8 cellular contexts compared by ENCODE assay signal in the genomic region with DNA sequence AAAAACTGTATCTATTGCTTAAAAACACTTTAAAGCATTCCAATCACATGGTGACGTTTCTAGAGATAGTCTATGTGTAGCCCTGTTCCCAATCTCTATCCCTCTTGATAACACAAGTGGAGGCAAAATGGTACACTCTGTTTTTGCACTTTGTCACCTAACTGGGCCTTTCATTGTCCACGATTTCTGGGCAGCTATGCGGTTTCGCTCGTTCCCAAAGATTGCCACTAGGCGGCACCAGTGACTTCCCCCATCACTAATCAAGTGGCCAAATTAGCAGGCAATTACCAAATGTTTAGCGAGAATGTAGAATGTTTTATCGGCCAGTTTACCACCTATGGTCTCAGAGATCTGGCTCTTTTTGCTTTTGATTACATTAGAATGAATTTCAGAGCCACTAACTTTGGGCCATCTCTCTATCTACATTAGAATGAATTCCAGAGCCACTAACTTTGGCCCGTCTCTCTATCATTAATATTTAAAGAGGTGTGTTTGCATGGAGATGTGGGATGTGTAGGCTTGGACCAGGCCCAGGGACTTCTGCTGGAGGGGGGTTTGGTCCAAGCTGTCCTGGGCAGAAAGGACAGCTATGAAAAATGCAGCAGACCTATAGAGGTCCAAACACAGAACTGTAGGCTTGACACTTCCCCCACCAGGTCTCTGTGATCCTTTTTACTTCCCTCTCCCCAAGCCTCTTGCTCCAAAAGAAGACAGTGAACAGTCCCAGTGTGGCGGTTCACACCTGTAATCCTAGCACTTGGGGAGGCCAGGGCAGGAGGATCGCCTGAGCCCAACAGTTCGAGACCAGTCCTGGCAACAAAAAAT.
A peak's percentile ranks its signal among the peaks of the same experiment; 100 is the strongest.
DNase-seq lines count a peak whose midpoint lies in the region; ATAC-seq and TF ChIP-seq lines count a peak whose summit lies in the region.

No MANE protein-coding gene starts in this region.

- no peaks in the 10 kb centered on the region for H3K27me3 Mint-ChIP-seq in CD4-positive, alpha-beta T cell
- H3K27me3 Mint-ChIP-seq in immature natural killer cell (ENCODE audit: low read depth in 3 of 3): peaks cover 0 to 7% (median 0%) of the 10 kb centered on the region in 3 donors

- H3K27ac Mint-ChIP-seq in CD4-positive, alpha-beta T cell: no peak overlapping the region
- peak overlapping the region in 1 of 6 donors; percentile 8 for H3K27ac Mint-ChIP-seq in immature natural killer cell

- H3K9me3 Mint-ChIP-seq in CD4-positive, alpha-beta T cell: no peaks in the 10 kb centered on the region
- no peaks in the 10 kb centered on the region for H3K9me3 Mint-ChIP-seq in immature natural killer cell

- no peaks in the 10 kb centered on the region for H3K36me3 Mint-ChIP-seq in CD4-positive, alpha-beta T cell (ENCODE audit: low read depth)
- no peaks in the 10 kb centered on the region for H3K36me3 Mint-ChIP-seq in immature natural killer cell

- CTCF ChIA-PET in CD4-positive, alpha-beta T cell (lab: Charles Lee): interaction anchor here (0.6 to 2.4 kb wide), 16 partner anchors 9 to 868 kb away, joined by 3 to 13 read pairs (median 4); no protein-coding TSS in a partner anchor

- POLR2A ChIA-PET in CD4-positive, alpha-beta T cell (lab: Charles Lee): interaction anchor here (0.6 to 1.0 kb wide), 2 partner anchors 89 to 121 kb away, joined by 4 to 5 read pairs; no protein-coding TSS in a partner anchor

- 22 to 27% methylated on average over 12 of the region's 12 CpGs for WGBS in body of pancreas, 2 donors

- no peak overlapping the region for H3K4me3 Mint-ChIP-seq in CD4-positive, alpha-beta T cell
- H3K4me3 Mint-ChIP-seq in immature natural killer cell: no peak overlapping the region

- no peaks in the 10 kb centered on the region for H3K36me3 ChIP-seq in body of pancreas (replicated peaks in 1 of 2; ENCODE audit: insufficient read depth in 1 of 2, low read depth in 2 of 2)

- intact Hi-C loops in CD4-positive, alpha-beta T cell (cut with DNase I, micrococcal nuclease): loop anchor here (1.0 to 10.0 kb wide), 4 partner anchors 89 to 750 kb away; partner anchors contain the start of gene CCDC7 (in 1 of the 2)
- intact Hi-C loops in body of pancreas (cut with DNase I): no loop called here

- no peaks in the 10 kb centered on the region for H3K9me3 ChIP-seq in CD4-positive, alpha-beta T cell (ENCODE audit: control insufficient read depth, low read length)
- no peaks in the 10 kb centered on the region for H3K9me3 ChIP-seq in body of pancreas

- H3K27ac ChIP-seq in CD4-positive, alpha-beta T cell (ENCODE audit: low read depth, low read length): no peak overlapping the region
- no peak overlapping the region for H3K27ac ChIP-seq in body of pancreas

- no peak for TF ChIP-seq EP300 in Ishikawa (IDR thresholded peaks at IDR 0.05; ENCODE audit: borderline replicate concordance)

- no peak for TF ChIP-seq POLR2A in body of pancreas (IDR thresholded peaks at IDR 0.05)

- TF ChIP-seq CTCF in CD4-positive, alpha-beta T cell (IDR thresholded peaks at IDR 0.05): peak; percentile 92
- TF ChIP-seq CTCF in body of pancreas (IDR thresholded peaks at IDR 0.05): peak; percentile 72 to 89 (median 83)

- peak; percentile 78 for ATAC-seq in CD4-positive, alpha-beta T cell (ENCODE audit: poor library complexity)
- ATAC-seq in GM19452 (IDR thresholded peaks at IDR 0.05; ENCODE audit: unreplicated experiment) (peak; percentile 71), body of pancreas (peak; percentile 86)

- no peaks in the 10 kb centered on the region for H3K4me1 ChIP-seq in body of pancreas

- TF ChIP-seq RAD21 in Ishikawa (IDR thresholded peaks at IDR 0.05; ENCODE audit: low read depth): peak; percentile 84

- H3K4me1 Mint-ChIP-seq in CD4-positive, alpha-beta T cell (ENCODE audit: low read depth): peaks cover 5% of the 10 kb centered on the region
- peaks cover 5 to 7% of the 10 kb centered on the region in 2 donors for H3K4me1 Mint-ChIP-seq in immature natural killer cell

- no peak overlapping the region for H3K4me3 ChIP-seq in body of pancreas

- no peaks in the 10 kb centered on the region for H3K27me3 ChIP-seq in CD4-positive, alpha-beta T cell (ENCODE audit: control insufficient read depth, insufficient read depth, low read length)
- H3K27me3 ChIP-seq in body of pancreas: no peaks in the 10 kb centered on the region

- peak; percentile 43 to 72 (median 58) for DNase-seq in CD4-positive, alpha-beta T cell
- DNase-seq in UCSD-AML1 (lab: John Stamatoyannopoulos, UW; ENCODE audit: unreplicated experiment) (peak; percentile 66), body of pancreas (peak; percentile 53 to 72 (median 62)), immature natural killer cell (peak; percentile 62 to 74 (median 67)), occipital lobe (lab: John Stamatoyannopoulos, UW) (no peak)
- DNase-seq in stimulated activated CD4-positive, alpha-beta T cell treated with anti-CD3 and anti-CD28 coated beads, Interleukin-15, amount 100 ng/mL, for 48 hours (ENCODE audit: low read depth in 2 of 2): peak; percentile 24 to 51

TF ChIP-seq in Ishikawa, 13 proteins besides CTCF, POLR2A, EP300 and RAD21:
- TF ChIP-seq ZBTB7A (IDR thresholded peaks at IDR 0.05; ENCODE audit: low read depth) (no peak), TEAD4 (IDR thresholded peaks at IDR 0.05) (peak; percentile 29; the same call in 1 of the 2 replicates)
